In genomic region chr10:114239117-114239993, GRCh38 we compare ENCODE assay signal across 10 cellular contexts. TPM values are rescaled to one million over a fixed set of nuclear protein-coding genes. Genes with fewer than 3 reads are reported as not detected.
DNase-seq lines count a peak whose midpoint lies in the region; ATAC-seq and TF ChIP-seq lines count a peak whose summit lies in the region.
"Had no signal": no experiment of that assay in that cellular context is flagged by ENCODE, and none has a peak within 500 bp of the region (broad histone marks: within the 10 kb centered on the region; RNA-seq: fewer than 3 reads in every experiment).

TSS of gene VWA2 (plus strand) at chr10:114239254. CDS start at chr10:114248714, 9,460 bp downstream.

- peaks cover 12% of the 10 kb centered on the region for H3K4me1 Mint-ChIP-seq in mesothelial cell of epicardium

- peaks cover 74% of the 10 kb centered on the region for H3K27me3 Mint-ChIP-seq in mesothelial cell of epicardium (ENCODE audit: low read depth)

- DNase-seq in NCI-H345 treated with DMSO at 0.1 percent for 48 hours (lab: John Stamatoyannopoulos, UW; ENCODE audit: unreplicated experiment) (peak; percentile 10), breast epithelium (ENCODE audit: low spot score in 2 of 2) (peak; percentile 34 to 64), mesothelial cell of epicardium (ENCODE audit: low spot score in 2 of 2, unreplicated experiment in 2 of 2) (peak; percentile 33 to 61), transverse colon (peak; percentile 57), uterus (no peak), DMS114 treated with DMSO at 0.1 percent for 48 hours (lab: John Stamatoyannopoulos, UW; ENCODE audit: unreplicated experiment) (no peak)

- no peaks in the 10 kb centered on the region for H3K9me3 Mint-ChIP-seq in mesothelial cell of epicardium

- H3K4me1 ChIP-seq in breast epithelium (peaks cover 0 to 7% of the 10 kb centered on the region in 2 donors), transverse colon (peaks cover 0 to 15% (median 11%) of the 10 kb centered on the region in 4 donors), uterus (peaks cover 0 to 5% of the 10 kb centered on the region in 2 donors)

- ATAC-seq in GM18511 (IDR thresholded peaks at IDR 0.05; ENCODE audit: unreplicated experiment) (peak; percentile 40), GM18505 (IDR thresholded peaks at IDR 0.05; ENCODE audit: unreplicated experiment) (no peak)

- intact Hi-C loops in breast epithelium (cut with DNase I; ENCODE audit: low total_unique reads) (no loop called here), transverse colon (cut with DNase I; ENCODE audit: low total_unique reads) (no loop called here), uterus (cut with DNase I; ENCODE audit: low total_unique reads) (no loop called here)

- 0 to 3% methylated on average over 9 to 51 of the region's 79 CpGs for WGBS in transverse colon (ENCODE audit: low coverage in 1 of 2), 2 donors

- no peaks in the 10 kb centered on the region for H3K36me3 Mint-ChIP-seq in mesothelial cell of epicardium

- peak within 1 kb of the TSS; percentile 37 to 72 (median 59) for H3K4me3 ChIP-seq in breast epithelium
- H3K4me3 ChIP-seq in transverse colon, result peak within 1 kb of the TSS; percentile 5 to 47 (median 33)
- H3K4me3 ChIP-seq in uterus, result peak within 1 kb of the TSS in 1 of 2 donors; percentile 30

- TF ChIP-seq CTCF in breast epithelium (IDR thresholded peaks at IDR 0.05) (peak in 1 of 3 donors; percentile 13), mesothelial cell of epicardium (IDR thresholded peaks at IDR 0.05; ENCODE audit: unreplicated experiment) (no peak), transverse colon (IDR thresholded peaks at IDR 0.05) (no peak), uterus (IDR thresholded peaks at IDR 0.05) (peak in 1 of 4 experiments; percentile 10)

- no peak for TF ChIP-seq EP300 in transverse colon (IDR thresholded peaks at IDR 0.05; ENCODE audit: low read depth)

- H3K27ac ChIP-seq in breast epithelium, result peak within 1 kb of the TSS; percentile 59 to 68
- H3K27ac ChIP-seq in transverse colon, result no peak within 1 kb of the TSS
- no peak within 1 kb of the TSS for H3K27ac ChIP-seq in uterus
- H3K27ac ChIP-seq: neutrophil had no signal

- no peak within 1 kb of the TSS for H3K27ac Mint-ChIP-seq in mesothelial cell of epicardium

- TF ChIP-seq POLR2A in breast epithelium (IDR thresholded peaks at IDR 0.05), result no peak
- TF ChIP-seq POLR2A in transverse colon (IDR thresholded peaks at IDR 0.05), result no peak
- no peak for TF ChIP-seq POLR2A in uterus (IDR thresholded peaks at IDR 0.05)
- no peak for TF ChIP-seq POLR2A in GM18505 (IDR thresholded peaks at IDR 0.05; ENCODE audit: borderline replicate concordance, extremely low read depth, insufficient read depth, insufficient read length)

- in situ Hi-C loops in transverse colon (cut with MboI; ENCODE audit: low pct_ligation_motif_present in 1 of 4, low pct_unique_long_range_greater_than_20kb in 1 of 4, low sequenced_read_pairs in 3 of 4), result no loop called here

- no peaks in the 10 kb centered on the region for H3K9me3 ChIP-seq in breast epithelium
- H3K9me3 ChIP-seq in transverse colon, result no peaks in the 10 kb centered on the region
- H3K9me3 ChIP-seq in uterus, result no peaks in the 10 kb centered on the region
- H3K9me3 ChIP-seq: neutrophil had no signal

- H3K27me3 ChIP-seq in breast epithelium (no peaks in the 10 kb centered on the region), transverse colon (peaks cover 99% of the 10 kb centered on the region), uterus (peaks cover 8 to 13% of the 10 kb centered on the region in 2 donors)

- H3K36me3 ChIP-seq in breast epithelium (no peaks in the 10 kb centered on the region), transverse colon (no peaks in the 10 kb centered on the region), uterus (no peaks in the 10 kb centered on the region)
- H3K36me3 ChIP-seq: neutrophil had no signal

- peak within 1 kb of the TSS; percentile 70 for H3K4me3 Mint-ChIP-seq in mesothelial cell of epicardium

RNA-seq across cellular contexts. Expression of gene VWA2, which starts in this region (rescaled TPM):
- total RNA-seq in breast epithelium (10 to 100 TPM in 1 of 3 donors, 1 to 10 TPM in 1, under 1 TPM in 1; 0.48 to 18.7 (median 8.0) TPM), mesothelial cell of epicardium (14.4 to 15.0 TPM (median 14.7 TPM) in 3 replicates), transverse colon (1 to 10 TPM in 1 of 4 donors, under 1 TPM in 1, not detected in 2; 0.64 to 3.3 TPM), uterus (10 to 100 TPM in 1 of 4 donors, 1 to 10 TPM in 1, not detected in 2; 2.5 to 22.6 TPM)
- total RNA-seq: NCI-H460 had no signal

Comparison
In these comparisons a context has a peak if more than half of its experiments do, and no peak if none do; other contexts are left out.
1. DNase-seq: peak in NCI-H345 treated with DMSO at 0.1 percent for 48 hours (single experiment), breast epithelium (2 of 2), mesothelial cell of epicardium (2 of 2) and transverse colon (single experiment); none in uterus (0 of 2) and DMS114 treated with DMSO at 0.1 percent for 48 hours (single experiment).
2. H3K27ac ChIP-seq: peak in breast epithelium (2 of 2); none in transverse colon (0 of 4) and uterus (0 of 2).